In genomic region chr19:46494115-46494935, GRCh38 we compare ENCODE assay signal across 10 cellular contexts. TPM values are rescaled to one million over a fixed set of nuclear protein-coding genes. Genes with fewer than 3 reads are reported as not detected.
DNase-seq lines count a peak whose midpoint lies in the region; ATAC-seq and TF ChIP-seq lines count a peak whose summit lies in the region.
"Had no signal": no experiment of that assay in that cellular context is flagged by ENCODE, and none has a peak within 500 bp of the region (broad histone marks: within the 10 kb centered on the region; RNA-seq: fewer than 3 reads in every experiment).

No MANE protein-coding gene starts in this region.

- H3K9me3 Mint-ChIP-seq in T-helper 1 cell treated with Interleukin-12 subunit alpha and Interleukin-12 subunit beta and Interleukin-4 antibody, amounts not matched to agents 30 μg/mL and 1 μg/mL, for 36 hours = no peaks in the 10 kb centered on the region
- H3K9me3 Mint-ChIP-seq in activated T-cell treated with anti-CD3 and anti-CD28 coated beads, Interleukin-2, amount 50 U/mL, for 4 hours = no peaks in the 10 kb centered on the region
- no peaks in the 10 kb centered on the region for H3K9me3 Mint-ChIP-seq in stimulated activated naive CD8-positive, alpha-beta T cell treated with anti-CD3 and anti-CD28 coated beads, Interleukin-15, Interleukin-2, amounts not matched to agents 100 ng/mL and 50 ng/mL, for 24 hours

- H3K27me3 Mint-ChIP-seq in T-helper 1 cell treated with Interleukin-12 subunit alpha and Interleukin-12 subunit beta and Interleukin-4 antibody, amounts not matched to agents 30 μg/mL and 1 μg/mL, for 36 hours (ENCODE audit: low read depth) = peaks cover 70% of the 10 kb centered on the region
- peaks cover 55% of the 10 kb centered on the region for H3K27me3 Mint-ChIP-seq in activated T-cell treated with anti-CD3 and anti-CD28 coated beads, Interleukin-2, amount 50 U/mL, for 4 hours (ENCODE audit: low read depth)
- peaks cover 58% of the 10 kb centered on the region for H3K27me3 Mint-ChIP-seq in stimulated activated naive CD8-positive, alpha-beta T cell treated with anti-CD3 and anti-CD28 coated beads, Interleukin-15, Interleukin-2, amounts not matched to agents 100 ng/mL and 50 ng/mL, for 24 hours

- H3K4me3 ChIP-seq in uterus = no peak overlapping the region

- no peaks in the 10 kb centered on the region for H3K36me3 ChIP-seq in uterus

- no peaks in the 10 kb centered on the region for H3K27me3 ChIP-seq in uterus

- H3K36me3 Mint-ChIP-seq in T-helper 1 cell treated with Interleukin-12 subunit alpha and Interleukin-12 subunit beta and Interleukin-4 antibody, amounts not matched to agents 30 μg/mL and 1 μg/mL, for 36 hours (ENCODE audit: low read depth) = no peaks in the 10 kb centered on the region
- no peaks in the 10 kb centered on the region for H3K36me3 Mint-ChIP-seq in activated T-cell treated with anti-CD3 and anti-CD28 coated beads, Interleukin-2, amount 50 U/mL, for 4 hours (ENCODE audit: insufficient read depth)
- no peaks in the 10 kb centered on the region for H3K36me3 Mint-ChIP-seq in stimulated activated naive CD8-positive, alpha-beta T cell treated with anti-CD3 and anti-CD28 coated beads, Interleukin-15, Interleukin-2, amounts not matched to agents 100 ng/mL and 50 ng/mL, for 24 hours (ENCODE audit: low read depth)

- intact Hi-C loops in uterus (cut with DNase I; ENCODE audit: low total_unique reads) = loop anchor here (10.0 kb wide), 1 partner anchor 220 kb away; no protein-coding TSS in a partner anchor

- no peak for ATAC-seq in activated T-cell treated with anti-CD3 and anti-CD28 coated beads, Interleukin-2, amount 50 U/mL, for 4 hours
- no peak for ATAC-seq in HG03159 (IDR thresholded peaks at IDR 0.05; ENCODE audit: unreplicated experiment)

- no peaks in the 10 kb centered on the region for H3K9me3 ChIP-seq in uterus

- peaks cover 0 to 20% of the 10 kb centered on the region in 2 donors for H3K4me1 ChIP-seq in uterus

- no peak for TF ChIP-seq POLR2A in uterus (IDR thresholded peaks at IDR 0.05)

- DNase-seq in T-helper 1 cell (no peak), iPS-NIHi11 (ENCODE audit: low spot score) (peak; percentile 34), NCI-H1694 (lab: John Stamatoyannopoulos, UW) (no peak), uterus (no peak)
- no peak for DNase-seq in activated T-cell treated with anti-CD3 and anti-CD28 coated beads, Interleukin-2, amount 50 U/mL, for 4 hours
- DNase-seq: NCI-H226 had no signal

- peaks cover 7% of the 10 kb centered on the region for H3K4me1 Mint-ChIP-seq in T-helper 1 cell treated with Interleukin-12 subunit alpha and Interleukin-12 subunit beta and Interleukin-4 antibody, amounts not matched to agents 30 μg/mL and 1 μg/mL, for 36 hours (ENCODE audit: low read depth)
- peaks cover 21% of the 10 kb centered on the region for H3K4me1 Mint-ChIP-seq in activated T-cell treated with anti-CD3 and anti-CD28 coated beads, Interleukin-2, amount 50 U/mL, for 4 hours (ENCODE audit: low read depth)
- H3K4me1 Mint-ChIP-seq in stimulated activated naive CD8-positive, alpha-beta T cell treated with anti-CD3 and anti-CD28 coated beads, Interleukin-15, Interleukin-2, amounts not matched to agents 100 ng/mL and 50 ng/mL, for 24 hours (ENCODE audit: low read depth) = peaks cover 11% of the 10 kb centered on the region

- peak overlapping the region; percentile 57 for H3K4me3 Mint-ChIP-seq in T-helper 1 cell treated with Interleukin-12 subunit alpha and Interleukin-12 subunit beta and Interleukin-4 antibody, amounts not matched to agents 30 μg/mL and 1 μg/mL, for 36 hours
- peak overlapping the region; percentile 71 for H3K4me3 Mint-ChIP-seq in activated T-cell treated with anti-CD3 and anti-CD28 coated beads, Interleukin-2, amount 50 U/mL, for 4 hours
- peak overlapping the region; percentile 59 for H3K4me3 Mint-ChIP-seq in stimulated activated naive CD8-positive, alpha-beta T cell treated with anti-CD3 and anti-CD28 coated beads, Interleukin-15, Interleukin-2, amounts not matched to agents 100 ng/mL and 50 ng/mL, for 24 hours

- no peak overlapping the region for H3K27ac Mint-ChIP-seq in T-helper 1 cell treated with Interleukin-12 subunit alpha and Interleukin-12 subunit beta and Interleukin-4 antibody, amounts not matched to agents 30 μg/mL and 1 μg/mL, for 36 hours
- peak overlapping the region; percentile 26 for H3K27ac Mint-ChIP-seq in stimulated activated naive CD8-positive, alpha-beta T cell treated with anti-CD3 and anti-CD28 coated beads, Interleukin-15, Interleukin-2, amounts not matched to agents 100 ng/mL and 50 ng/mL, for 24 hours

- TF ChIP-seq CTCF in uterus (IDR thresholded peaks at IDR 0.05) = no peak

- no peak overlapping the region for H3K27ac ChIP-seq in uterus
- H3K27ac ChIP-seq: 22Rv1 had no signal

RNA-seq across cellular contexts. Expression of gene PNMA8B, which starts 1.3 kb away (rescaled TPM):
- total RNA-seq in activated T-cell treated with anti-CD3 and anti-CD28 coated beads, Interleukin-2, amount 50 U/mL, for 4 hours = under 1 TPM; 0.05 to 0.11 (median 0.08) TPM
- 1 to 10 TPM in 3 of 4 donors, not detected in 1; 2.2 to 7.9 (median 3.1) TPM for total RNA-seq in uterus

RNA-seq across cellular contexts. Expression of gene PNMA8A, which starts 23.0 kb away (rescaled TPM):
- total RNA-seq in activated T-cell treated with anti-CD3 and anti-CD28 coated beads, Interleukin-2, amount 50 U/mL, for 4 hours = under 1 TPM in 1 of 3 donors, not detected in 2; 0.41 TPM
- total RNA-seq in uterus = 10 to 100 TPM in 3 of 4 donors, 1 to 10 TPM in 1; 8.7 to 69.7 (median 16.1) TPM

Comparison
In these comparisons a context has a peak if more than half of its experiments do, and no peak if none do; other contexts are left out.
1. RNA of gene PNMA8A, which starts 23.0 kb away (total RNA-seq): 8.7 to 69.7 TPM in uterus; 0.41 TPM in activated T-cell treated with anti-CD3 and anti-CD28 coated beads, Interleukin-2, amount 50 U/mL, for 4 hours; every median in the first group is over 4 times any median in the second.
2. Peak in every context shown above with its lines, with median percentiles within 50 percentile points of each other: H3K4me3 Mint-ChIP-seq.